ENCODE assay signal across 15 cellular contexts in the genomic region with DNA sequence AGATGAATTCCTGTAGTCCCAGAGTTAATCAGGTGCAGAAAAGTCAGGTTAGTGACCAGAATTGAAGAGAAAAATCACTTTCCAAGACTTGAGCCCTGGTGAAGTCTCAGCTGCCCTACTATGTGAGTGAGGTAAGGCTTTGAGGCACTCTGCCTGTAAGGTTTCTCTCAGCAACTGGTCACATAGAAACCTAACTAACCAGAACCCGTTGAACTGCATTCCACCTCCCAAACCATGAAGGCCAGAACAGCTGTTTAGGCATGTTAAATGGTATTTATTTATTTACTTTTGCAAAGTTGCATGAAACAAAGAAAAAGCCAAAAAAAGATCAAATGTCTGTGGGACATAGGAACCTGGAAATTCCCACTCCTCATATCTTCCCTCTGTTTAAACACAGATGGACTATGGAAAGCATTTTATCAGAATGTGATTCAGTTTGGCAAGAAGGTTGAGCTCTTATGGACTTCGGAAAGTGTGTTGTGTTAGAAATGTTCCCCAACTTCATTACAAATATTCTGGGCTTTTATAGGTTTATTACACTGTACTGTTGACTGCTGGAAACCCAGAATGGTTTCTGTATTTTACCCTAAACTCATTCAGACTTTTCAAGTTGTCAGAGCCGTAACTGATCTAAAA. TPM values are rescaled to one million over a fixed set of nuclear protein-coding genes. Genes with fewer than 3 reads are reported as not detected.
A peak's percentile ranks its signal among the peaks of the same experiment; 100 is the strongest.
DNase-seq lines count a peak whose midpoint lies in the region; ATAC-seq and TF ChIP-seq lines count a peak whose summit lies in the region.
"Had no signal": no experiment of that assay in that cellular context is flagged by ENCODE, and none has a peak within 500 bp of the region (broad histone marks: within the 10 kb centered on the region; RNA-seq: fewer than 3 reads in every experiment).

No MANE protein-coding gene starts in this region.

- H3K79me2 ChIP-seq in mammary epithelial cell (ENCODE audit: insufficient read depth, low read length): no peaks in the 10 kb centered on the region
- H3K79me2 ChIP-seq in mesendoderm (ENCODE audit: control insufficient read depth, insufficient read depth, low read length): no peaks in the 10 kb centered on the region

- no peak overlapping the region for H2BK120ac ChIP-seq in mesendoderm (ENCODE audit: low read depth, low read length)

- DNase-seq in mammary epithelial cell (peak; percentile 61), breast epithelium (ENCODE audit: low spot score in 2 of 2) (no peak), epithelial cell of prostate (ENCODE audit: low read depth, low spot score) (peak; percentile 71), mesendoderm (peak; percentile 81), ureter (ENCODE audit: low spot score) (peak; percentile 59), anterior cingulate cortex (lab: John Stamatoyannopoulos, UW) (no peak)
- DNase-seq: activated CD8-positive, alpha-beta memory T cell treated with anti-CD3 and anti-CD28 coated beads for 24 hours; cortex of kidney; NCI-H1417 treated with DMSO at 0.1 percent for 48 hours; spleen had no signal

- H3K4me2 ChIP-seq in mammary epithelial cell (ENCODE audit: insufficient read depth, low read depth, low read length) (peak overlapping the region; percentile 29), mesendoderm (ENCODE audit: low read length) (no peak overlapping the region)

- H3K18ac ChIP-seq in mesendoderm (ENCODE audit: low read length): no peak overlapping the region

- no peak overlapping the region for H3K56ac ChIP-seq in mesendoderm (ENCODE audit: low read length)

- H4K8ac ChIP-seq in mesendoderm (ENCODE audit: low read depth, low read length): no peak overlapping the region

- H3K9me3 ChIP-seq in mammary epithelial cell (replicated peaks; ENCODE audit: insufficient read depth, low read length): no peaks in the 10 kb centered on the region
- H3K9me3 ChIP-seq in breast epithelium: no peaks in the 10 kb centered on the region
- H3K9me3 ChIP-seq: spleen had no signal

- H3K27me3 ChIP-seq in mammary epithelial cell (ENCODE audit: insufficient read depth, low read length) (no peaks in the 10 kb centered on the region), breast epithelium (no peaks in the 10 kb centered on the region), mesendoderm (ENCODE audit: insufficient read depth, low read length, poor library complexity) (no peaks in the 10 kb centered on the region)
- H3K27me3 ChIP-seq: spleen had no signal

- H3K4me1 ChIP-seq in mammary epithelial cell (ENCODE audit: insufficient read depth, low read length) (peaks cover 10% of the 10 kb centered on the region), breast epithelium (no peaks in the 10 kb centered on the region), mesendoderm (ENCODE audit: control insufficient read depth, low read depth, low read length) (no peaks in the 10 kb centered on the region)
- H3K4me1 ChIP-seq: spleen had no signal

- no peak for TF ChIP-seq POLR2A in breast epithelium (IDR thresholded peaks at IDR 0.05)

- H2BK15ac ChIP-seq in mesendoderm (replicated peaks; ENCODE audit: low read depth): no peak overlapping the region

- no peak overlapping the region for H2AFZ ChIP-seq in mammary epithelial cell (ENCODE audit: low read depth, low read length)

- H3K9ac ChIP-seq in mammary epithelial cell (ENCODE audit: insufficient read depth, low read length) (no peak overlapping the region), mesendoderm (ENCODE audit: low read length) (no peak overlapping the region)

- H3K4ac ChIP-seq in mesendoderm (ENCODE audit: low read depth, low read length): no peak overlapping the region

- H3K79me1 ChIP-seq in mesendoderm (ENCODE audit: low read length): no peaks in the 10 kb centered on the region

- no peak overlapping the region for H2BK5ac ChIP-seq in mesendoderm (ENCODE audit: low read length)

- intact Hi-C loops in mammary epithelial cell (cut with micrococcal nuclease): no loop called here
- intact Hi-C loops in breast epithelium (cut with DNase I; ENCODE audit: low total_unique reads): no loop called here

- in situ Hi-C loops in mammary epithelial cell (cut with MboI; ENCODE audit: low sequenced_read_pairs in 2 of 2): no loop called here

- dilution Hi-C loops in mammary epithelial cell (cut with HindIII; ENCODE audit: low sequenced_read_pairs): no loop called here

- CTCF ChIA-PET in mammary epithelial cell (lab: Charles Lee; ENCODE audit: low non-redundant PET): no interaction called here

- H3K36me3 ChIP-seq in mammary epithelial cell (ENCODE audit: insufficient read depth, low read length) (no peaks in the 10 kb centered on the region), breast epithelium (no peaks in the 10 kb centered on the region), mesendoderm (ENCODE audit: control insufficient read depth, insufficient read depth, low read length) (no peaks in the 10 kb centered on the region)
- H3K36me3 ChIP-seq: spleen had no signal

- 47% methylated on average over 3 of the region's 3 CpGs for WGBS in mammary epithelial cell (ENCODE audit: low coverage, missing lambda C conversion rate)
- no CpG with 5 or more reads among the region's 3 CpGs for WGBS in mesendoderm (ENCODE audit: extremely low coverage, insufficient coverage, low lambda C conversion rate)

- ATAC-seq in GM21528 (IDR thresholded peaks at IDR 0.05; ENCODE audit: low FRiP score, unreplicated experiment) (no peak), HG03196 (IDR thresholded peaks at IDR 0.05; ENCODE audit: unreplicated experiment) (no peak)

- no peak overlapping the region for H2AK5ac ChIP-seq in mesendoderm (ENCODE audit: low read length)

- H4K20me1 ChIP-seq in mammary epithelial cell (ENCODE audit: insufficient read depth, low read length): no peaks in the 10 kb centered on the region

- H3K23ac ChIP-seq in mesendoderm (ENCODE audit: low read length): no peak overlapping the region

- BruUV-seq in mammary epithelial cell (replicated peaks; lab: Mats Ljungman, UMichigan): no TSS peak

- no peak overlapping the region for H3K4me3 ChIP-seq in mammary epithelial cell (replicated peaks in 1 of 3; ENCODE audit: insufficient read depth in 1 of 3, low read depth in 2 of 3, low read length in 3 of 3)
- no peak overlapping the region for H3K4me3 ChIP-seq in breast epithelium
- no peak overlapping the region for H3K4me3 ChIP-seq in mesendoderm (ENCODE audit: low read length)
- H3K4me3 ChIP-seq: spleen had no signal

- TF ChIP-seq CTCF in mammary epithelial cell (conservative IDR thresholded peaks at IDR 0.05 in 1 of 2, IDR thresholded peaks at IDR 0.05 in 1 of 2; ENCODE audit: extremely low read depth in 1 of 2, insufficient read depth in 1 of 2, low read depth in 1 of 2, low read length in 2 of 2) (no peak), breast epithelium (IDR thresholded peaks at IDR 0.05) (no peak)

- no peak overlapping the region for H4K5ac ChIP-seq in mesendoderm (ENCODE audit: low read length)

- H3K27ac ChIP-seq in mammary epithelial cell (ENCODE audit: insufficient read depth, low read depth, low read length): no peak overlapping the region
- H3K27ac ChIP-seq in breast epithelium: no peak overlapping the region
- H3K27ac ChIP-seq in epithelial cell of prostate: peak overlapping the region; percentile 83
- no peak overlapping the region for H3K27ac ChIP-seq in mesendoderm (ENCODE audit: low read depth, low read length)
- H3K27ac ChIP-seq: spleen, VCaP had no signal

RNA-seq across cellular contexts. Expression of a gene that starts 12.8 kb away (rescaled TPM):
- total RNA-seq in mammary epithelial cell: 1 to 10 TPM; 1.1 to 2.2 TPM
- polyA plus RNA-seq in mammary epithelial cell: 0.15 TPM
- polyA minus RNA-seq in mammary epithelial cell: not detected
- 1 to 10 TPM in 1 of 3 donors, under 1 TPM in 2; 0.29 to 1.6 (median 0.33) TPM for total RNA-seq in breast epithelium
- polyA plus RNA-seq in mesendoderm (2013, experiment 1 of 2): 0.65 TPM
- polyA plus RNA-seq in mesendoderm (2013, experiment 2 of 2): 0.24 TPM
- total RNA-seq in ureter: 2.8 TPM
- total RNA-seq: activated T-helper 2 cell treated with anti-CD3 and anti-CD28 coated beads, Interferon-gamma antibody, Interleukin-2, Interleukin-4, amounts not matched to agents 10 μg/mL and 5 μg/mL and 100 μg/mL, durations not matched to agents 14 hours and 24 hours and 36 hours had no signal
- polyA plus RNA-seq: CD14-positive monocyte had no signal

RNA-seq across cellular contexts. Expression of a gene that starts 19.0 kb away (rescaled TPM):
- total RNA-seq in mammary epithelial cell (10 to 100 TPM; 44.1 to 80.5 TPM), breast epithelium (10 to 100 TPM; 32.1 to 42.1 (median 40.8) TPM), ureter (53.8 TPM)
- polyA plus RNA-seq in mammary epithelial cell: 46.2 TPM
- 22.0 TPM for polyA minus RNA-seq in mammary epithelial cell
- polyA plus RNA-seq in mesendoderm (2013, experiment 1 of 2): 97.4 TPM
- 97.1 TPM for polyA plus RNA-seq in mesendoderm (2013, experiment 2 of 2)

Comparison
In these comparisons a context has a peak if more than half of its experiments do, and no peak if none do; other contexts are left out.
1. DNase-seq: peak in mammary epithelial cell (single experiment), epithelial cell of prostate (single experiment), mesendoderm (single experiment) and ureter (single experiment); none in breast epithelium (0 of 2) and anterior cingulate cortex (0 of 58).